19 cellular contexts compared by ENCODE assay signal in the genomic region with DNA sequence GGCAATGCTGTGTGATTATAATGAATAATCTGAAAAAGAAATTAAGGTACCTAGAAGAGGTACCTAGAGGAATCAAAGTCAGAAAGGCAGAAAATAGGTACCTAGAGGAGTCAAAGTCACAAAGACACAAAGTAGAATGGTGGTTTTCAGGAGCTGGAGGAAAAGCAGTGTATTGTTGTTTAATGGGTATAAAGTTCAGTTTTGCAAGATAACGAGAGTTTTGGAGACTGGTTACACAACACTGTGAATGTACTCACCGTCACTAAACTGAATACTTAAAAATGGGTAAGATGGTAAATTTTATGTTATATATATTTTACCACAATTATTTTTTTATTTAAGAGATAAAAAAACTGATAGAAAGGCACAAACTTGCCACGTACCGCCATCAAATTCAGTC.
"Had no signal": no experiment of that assay in that cellular context is flagged by ENCODE, and none has a peak within 500 bp of the region (broad histone marks: within the 10 kb centered on the region; RNA-seq: fewer than 3 reads in every experiment).

No MANE protein-coding gene starts in this region.

- H3K4me3 Mint-ChIP-seq: immature natural killer cell had no signal

- ATAC-seq: foreskin keratinocyte, gastroesophageal sphincter, heart left ventricle, lower lobe of right lung had no signal

- H3K36me3 ChIP-seq: esophagus muscularis mucosa, gastroesophageal sphincter, heart left ventricle, left ventricle myocardium inferior, lower lobe of right lung had no signal

- H3K27ac Mint-ChIP-seq: immature natural killer cell had no signal

- H3K9me3 Mint-ChIP-seq: immature natural killer cell had no signal

- H3K9me3 ChIP-seq: esophagus muscularis mucosa, gastroesophageal sphincter, heart left ventricle, left ventricle myocardium inferior, lower lobe of right lung had no signal

- H3K4me1 ChIP-seq: foreskin keratinocyte, lower lobe of right lung had no signal

- DNase-seq: dermis blood vessel endothelial cell; dorsolateral prefrontal cortex; effector CD4-positive, alpha-beta T cell; effector memory CD4-positive, alpha-beta T cell; foreskin keratinocyte; heart left ventricle; hypothalamus; immature natural killer cell; islet precursor cell; kidney; kidney glomerular epithelial cell; left ventricle myocardium inferior; lower lobe of right lung; mesenchymal stem cell; midbrain had no signal

- H3K4me3 ChIP-seq: coronary artery, dorsolateral prefrontal cortex, esophagus muscularis mucosa, gastroesophageal sphincter, heart left ventricle, hepatocyte, left ventricle myocardium inferior, lower lobe of right lung had no signal

- H3K27ac ChIP-seq: coronary artery, dorsolateral prefrontal cortex, esophagus muscularis mucosa, foreskin keratinocyte, gastroesophageal sphincter, heart left ventricle, hepatocyte, left ventricle myocardium inferior, lower lobe of right lung had no signal

- H3K27me3 ChIP-seq: dorsolateral prefrontal cortex, esophagus muscularis mucosa, foreskin keratinocyte, gastroesophageal sphincter, heart left ventricle, hepatocyte had no signal
